Comparison of ENCODE assay signal across 8 cellular contexts in genomic region chr17:57747221-57748017, GRCh38. TPM values are rescaled to one million over a fixed set of nuclear protein-coding genes. Genes with fewer than 3 reads are reported as not detected.
DNase-seq lines count a peak whose midpoint lies in the region; ATAC-seq and TF ChIP-seq lines count a peak whose summit lies in the region.

No MANE protein-coding gene starts in this region.

- H3K9me3 Mint-ChIP-seq in CD8-positive, alpha-beta memory T cell = no peaks in the 10 kb centered on the region
- H3K9me3 Mint-ChIP-seq in activated CD8-positive, alpha-beta T cell treated with anti-CD3 and anti-CD28 coated beads for 36 hours = no peaks in the 10 kb centered on the region
- no peaks in the 10 kb centered on the region for H3K9me3 Mint-ChIP-seq in natural killer cell

- H3K4me1 ChIP-seq in CD8-positive, alpha-beta memory T cell (ENCODE audit: insufficient read depth, low read length) = no peaks in the 10 kb centered on the region
- peaks cover 0 to 13% (median 10%) of the 10 kb centered on the region in 4 donors for H3K4me1 ChIP-seq in esophagus muscularis mucosa

- no peak overlapping the region for H3K4me3 Mint-ChIP-seq in CD8-positive, alpha-beta memory T cell
- no peak overlapping the region for H3K4me3 Mint-ChIP-seq in activated CD8-positive, alpha-beta T cell treated with anti-CD3 and anti-CD28 coated beads for 36 hours
- H3K4me3 Mint-ChIP-seq in natural killer cell = no peak overlapping the region

- intact Hi-C loops in activated CD8-positive, alpha-beta T cell treated with anti-CD3 and anti-CD28 coated beads for 36 hours (cut with micrococcal nuclease) = loop anchor here (5.0 to 10.0 kb wide), 3 partner anchors 143 to 613 kb away; no protein-coding TSS in a partner anchor
- intact Hi-C loops in esophagus muscularis mucosa (cut with DNase I) = loop anchor here (5.0 kb wide), 3 partner anchors 150 to 615 kb away; no protein-coding TSS in a partner anchor
- intact Hi-C loops in natural killer cell (cut with micrococcal nuclease) = loop anchor here (1.0 to 2.0 kb wide), 2 partner anchors 504 to 617 kb away; no protein-coding TSS in a partner anchor

- no peaks in the 10 kb centered on the region for H3K36me3 ChIP-seq in CD8-positive, alpha-beta memory T cell (ENCODE audit: insufficient read depth, low read length)
- no peaks in the 10 kb centered on the region for H3K36me3 ChIP-seq in esophagus muscularis mucosa

- DNase-seq in CD8-positive, alpha-beta memory T cell = peak; percentile 8 to 54 (median 50)
- DNase-seq in HEK293T (ENCODE audit: extremely low spot score) = peak; percentile 73
- DNase-seq in NCI-H526 treated with DMSO at 0.1 percent for 48 hours (lab: John Stamatoyannopoulos, UW) = peak; percentile 53
- DNase-seq in activated CD8-positive, alpha-beta T cell treated with anti-CD3 and anti-CD28 coated beads for 36 hours = peak; percentile 64
- no peak for DNase-seq in esophagus muscularis mucosa (ENCODE audit: extremely low spot score)
- no peak for DNase-seq in natural killer cell
- peak; percentile 55 for DNase-seq in ureter (ENCODE audit: low spot score)

- TF ChIP-seq POLR2A in esophagus muscularis mucosa (IDR thresholded peaks at IDR 0.05; ENCODE audit: low read depth) = no peak

- H3K27me3 ChIP-seq in CD8-positive, alpha-beta memory T cell (ENCODE audit: insufficient read depth, low read length, poor library complexity, severe bottlenecking) = no peaks in the 10 kb centered on the region
- H3K27me3 ChIP-seq in esophagus muscularis mucosa = peaks cover 0 to 10% (median 0%) of the 10 kb centered on the region in 4 donors

- H3K27me3 Mint-ChIP-seq in CD8-positive, alpha-beta memory T cell = peaks cover 0 to 6% of the 10 kb centered on the region in 2 donors
- H3K27me3 Mint-ChIP-seq in activated CD8-positive, alpha-beta T cell treated with anti-CD3 and anti-CD28 coated beads for 36 hours = no peaks in the 10 kb centered on the region
- H3K27me3 Mint-ChIP-seq in natural killer cell (ENCODE audit: low read depth in 2 of 2) = peaks cover 16 to 25% of the 10 kb centered on the region in 2 donors

- TF ChIP-seq CTCF in activated CD8-positive, alpha-beta T cell treated with anti-CD3 and anti-CD28 coated beads for 36 hours (IDR thresholded peaks at IDR 0.05) = peak; percentile 88
- TF ChIP-seq CTCF in esophagus muscularis mucosa (IDR thresholded peaks at IDR 0.05) (peak; percentile 63 to 72 (median 70)), natural killer cell (IDR thresholded peaks at IDR 0.05) (peak; percentile 69)

- no peaks in the 10 kb centered on the region for H3K9me3 ChIP-seq in CD8-positive, alpha-beta memory T cell (ENCODE audit: low read length)
- H3K9me3 ChIP-seq in esophagus muscularis mucosa = no peaks in the 10 kb centered on the region

- H3K4me3 ChIP-seq in CD8-positive, alpha-beta memory T cell (ENCODE audit: low read length) = no peak overlapping the region
- H3K4me3 ChIP-seq in esophagus muscularis mucosa = no peak overlapping the region

- peaks cover 7 to 15% (median 8%) of the 10 kb centered on the region in 3 donors for H3K4me1 Mint-ChIP-seq in CD8-positive, alpha-beta memory T cell
- peaks cover 8% of the 10 kb centered on the region for H3K4me1 Mint-ChIP-seq in activated CD8-positive, alpha-beta T cell treated with anti-CD3 and anti-CD28 coated beads for 36 hours (ENCODE audit: low read depth)
- H3K4me1 Mint-ChIP-seq in natural killer cell = peaks cover 7 to 15% of the 10 kb centered on the region in 2 donors

- CTCF ChIA-PET in CD8-positive, alpha-beta memory T cell (lab: Charles Lee) = interaction anchor here (0.6 to 4.4 kb wide), 12 partner anchors 9 to 618 kb away, joined by 3 to 47 read pairs (median 3); no protein-coding TSS in a partner anchor
- CTCF ChIA-PET in HEK293T (lab: Yijun Ruan, JAX) = interaction anchor here (0.6 to 1.0 kb wide), 11 partner anchors 12 to 666 kb away, joined by 3 to 7 read pairs (median 3); no protein-coding TSS in a partner anchor
- CTCF ChIA-PET in activated CD8-positive, alpha-beta T cell treated with anti-CD3 and anti-CD28 coated beads for 36 hours (lab: Charles Lee) = interaction anchor here (0.6 to 3.3 kb wide), 34 partner anchors 9 to 737 kb away, joined by 3 to 35 read pairs (median 4); no protein-coding TSS in a partner anchor

- no peaks in the 10 kb centered on the region for H3K36me3 Mint-ChIP-seq in CD8-positive, alpha-beta memory T cell
- no peaks in the 10 kb centered on the region for H3K36me3 Mint-ChIP-seq in activated CD8-positive, alpha-beta T cell treated with anti-CD3 and anti-CD28 coated beads for 36 hours (ENCODE audit: low read depth)
- H3K36me3 Mint-ChIP-seq in natural killer cell = no peaks in the 10 kb centered on the region

- 24% methylated on average over 6 of the region's 6 CpGs for WGBS in esophagus muscularis mucosa

- peak overlapping the region in 2 of 8 donors; percentile 8 to 37 for H3K27ac Mint-ChIP-seq in CD8-positive, alpha-beta memory T cell
- no peak overlapping the region for H3K27ac Mint-ChIP-seq in activated CD8-positive, alpha-beta T cell treated with anti-CD3 and anti-CD28 coated beads for 36 hours
- no peak overlapping the region for H3K27ac Mint-ChIP-seq in natural killer cell

- ATAC-seq in activated CD8-positive, alpha-beta T cell treated with anti-CD3 and anti-CD28 coated beads for 36 hours = peak; percentile 89
- peak; percentile 40 to 73 (median 68) for ATAC-seq in natural killer cell
- ATAC-seq in HG03135 (IDR thresholded peaks at IDR 0.05; ENCODE audit: unreplicated experiment) = no peak

- POLR2A ChIA-PET in CD8-positive, alpha-beta memory T cell (lab: Charles Lee) = no interaction called here
- POLR2A ChIA-PET in HEK293T (lab: Yijun Ruan, JAX) = interaction anchor here (1.3 kb wide), 1 partner anchor 42 kb away, joined by 3 read pairs; no protein-coding TSS in a partner anchor
- POLR2A ChIA-PET in activated CD8-positive, alpha-beta T cell treated with anti-CD3 and anti-CD28 coated beads for 36 hours (lab: Charles Lee) = no interaction called here

- H3K27ac ChIP-seq in CD8-positive, alpha-beta memory T cell (ENCODE audit: low read depth, low read length) = no peak overlapping the region
- H3K27ac ChIP-seq in esophagus muscularis mucosa (replicated peaks in 1 of 4) = no peak overlapping the region

- TF ChIP-seq EP300 in esophagus muscularis mucosa (IDR thresholded peaks at IDR 0.05) = no peak

TF ChIP-seq in HEK293T, 16 proteins besides CTCF, POLR2A, EP300 and RAD21:
- no peak for TF ChIP-seq FOXK2 (IDR thresholded peaks at IDR 0.05)
- TF ChIP-seq SP1 (IDR thresholded peaks at IDR 0.05) = no peak
- TF ChIP-seq HDGF (IDR thresholded peaks at IDR 0.05; ENCODE audit: borderline replicate concordance) = no peak
- TF ChIP-seq L3MBTL2 (conservative IDR thresholded peaks at IDR 0.05) = no peak
- TF ChIP-seq FOXM1 (IDR thresholded peaks at IDR 0.05; ENCODE audit: borderline replicate concordance) = no peak

RNA-seq across cellular contexts. Expression of gene CCDC182, which starts 2.3 kb away (rescaled TPM):
- total RNA-seq in CD8-positive, alpha-beta memory T cell = not detected
- not detected for polyA plus RNA-seq in CD8-positive, alpha-beta memory T cell
- total RNA-seq in activated CD8-positive, alpha-beta T cell treated with anti-CD3 and anti-CD28 coated beads for 36 hours = not detected
- not detected for total RNA-seq in esophagus muscularis mucosa
- total RNA-seq in natural killer cell = not detected
- not detected for total RNA-seq in ureter

Comparison
In these comparisons a context has a peak if more than half of its experiments do, and no peak if none do; other contexts are left out.
1. DNase-seq: peak in CD8-positive, alpha-beta memory T cell (5 of 5), HEK293T (single experiment), NCI-H526 treated with DMSO at 0.1 percent for 48 hours (single experiment), activated CD8-positive, alpha-beta T cell treated with anti-CD3 and anti-CD28 coated beads for 36 hours (single experiment) and ureter (single experiment); none in esophagus muscularis mucosa (single experiment) and natural killer cell (single experiment).
2. Peak in every context shown above with its lines, with median percentiles within 50 percentile points of each other: CTCF ChIP-seq.